ENCODE assay signal across 9 cellular contexts in the genomic region with DNA sequence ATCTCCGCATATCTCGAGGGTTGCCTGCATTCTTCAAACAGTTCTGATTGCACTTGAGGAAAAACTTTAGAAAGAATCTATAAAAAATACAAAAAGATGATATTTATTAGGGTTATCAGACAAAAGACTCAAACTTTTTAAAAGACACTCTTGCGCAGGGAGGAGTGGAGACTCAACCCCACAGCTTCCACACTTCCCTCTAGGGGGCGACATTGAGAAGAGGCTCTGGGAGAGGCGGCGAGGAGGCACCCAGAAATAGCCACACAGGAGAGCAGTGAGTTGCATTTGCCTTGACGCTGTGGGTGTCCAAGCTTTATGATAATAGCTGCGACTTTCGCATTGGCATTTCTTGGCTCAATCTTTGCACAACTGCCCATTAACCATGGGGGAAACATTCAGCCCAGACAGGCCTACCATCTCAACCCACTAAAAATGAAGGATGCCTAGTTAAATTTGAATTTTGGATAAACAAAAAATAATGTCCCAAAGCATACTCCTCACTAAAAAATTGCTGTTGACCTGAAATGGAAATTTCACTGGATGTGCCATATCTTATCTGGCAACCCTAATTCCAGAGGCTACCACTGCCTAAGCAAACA.
DNase-seq lines count a peak whose midpoint lies in the region; ATAC-seq and TF ChIP-seq lines count a peak whose summit lies in the region.
"Had no signal": no experiment of that assay in that cellular context is flagged by ENCODE, and none has a peak within 500 bp of the region (broad histone marks: within the 10 kb centered on the region; RNA-seq: fewer than 3 reads in every experiment).

No MANE protein-coding gene starts in this region.

- H3K4me3 ChIP-seq in fibroblast of mammary gland (ENCODE audit: control insufficient read depth, low read depth, low read length): no peak overlapping the region

- H3K36me3 Mint-ChIP-seq in natural killer cell (no peaks in the 10 kb centered on the region), T-helper 17 cell (ENCODE audit: low read depth) (no peaks in the 10 kb centered on the region)
- H3K36me3 Mint-ChIP-seq in natural killer cell treated with Interleukin-12 subunit alpha and Interleukin-12 subunit beta and Interleukin-15 and Interleukin-18, amount 100 ng/mL, for 72 hours: no peaks in the 10 kb centered on the region
- H3K36me3 Mint-ChIP-seq: activated naive CD4-positive, alpha-beta T cell treated with anti-CD3 and anti-CD28 coated beads, Interleukin-2, amount 50 U/mL, for 24 hours had no signal

- H3K27ac Mint-ChIP-seq in natural killer cell (no peak overlapping the region), T-helper 17 cell (no peak overlapping the region)
- no peak overlapping the region for H3K27ac Mint-ChIP-seq in natural killer cell treated with Interleukin-12 subunit alpha and Interleukin-12 subunit beta and Interleukin-15 and Interleukin-18, amount 100 ng/mL, for 72 hours
- H3K27ac Mint-ChIP-seq: activated naive CD4-positive, alpha-beta T cell treated with anti-CD3 and anti-CD28 coated beads, Interleukin-2, amount 50 U/mL, for 24 hours had no signal

- no peaks in the 10 kb centered on the region for H3K9me3 Mint-ChIP-seq in natural killer cell
- no peaks in the 10 kb centered on the region for H3K9me3 Mint-ChIP-seq in natural killer cell treated with Interleukin-12 subunit alpha and Interleukin-12 subunit beta and Interleukin-15 and Interleukin-18, amount 100 ng/mL, for 72 hours
- H3K9me3 Mint-ChIP-seq: activated naive CD4-positive, alpha-beta T cell treated with anti-CD3 and anti-CD28 coated beads, Interleukin-2, amount 50 U/mL, for 24 hours had no signal

- ATAC-seq in natural killer cell: peak in 2 of 3 donors; percentile 36 to 65
- ATAC-seq in natural killer cell treated with Interleukin-12 subunit alpha and Interleukin-12 subunit beta and Interleukin-15 and Interleukin-18, amount 100 ng/mL, for 72 hours: no peak
- ATAC-seq in T-helper 17 cell: peak; percentile 54
- no peak for ATAC-seq in HG02885 (IDR thresholded peaks at IDR 0.05; ENCODE audit: poor library complexity, unreplicated experiment)
- ATAC-seq in GM18498 (IDR thresholded peaks at IDR 0.05; ENCODE audit: unreplicated experiment): no peak

- no peaks in the 10 kb centered on the region for H3K9me3 ChIP-seq in T-helper 17 cell (ENCODE audit: control insufficient read depth, low read length, poor library complexity, severe bottlenecking)

- no peaks in the 10 kb centered on the region for H3K4me1 Mint-ChIP-seq in natural killer cell
- no peaks in the 10 kb centered on the region for H3K4me1 Mint-ChIP-seq in natural killer cell treated with Interleukin-12 subunit alpha and Interleukin-12 subunit beta and Interleukin-15 and Interleukin-18, amount 100 ng/mL, for 72 hours (ENCODE audit: low read depth in 2 of 2)
- H3K4me1 Mint-ChIP-seq in T-helper 17 cell: no peaks in the 10 kb centered on the region
- H3K4me1 Mint-ChIP-seq: activated naive CD4-positive, alpha-beta T cell treated with anti-CD3 and anti-CD28 coated beads, Interleukin-2, amount 50 U/mL, for 24 hours had no signal

- H3K4me3 Mint-ChIP-seq in natural killer cell (no peak overlapping the region), T-helper 17 cell (no peak overlapping the region)
- H3K4me3 Mint-ChIP-seq in natural killer cell treated with Interleukin-12 subunit alpha and Interleukin-12 subunit beta and Interleukin-15 and Interleukin-18, amount 100 ng/mL, for 72 hours: no peak overlapping the region
- H3K4me3 Mint-ChIP-seq: activated naive CD4-positive, alpha-beta T cell treated with anti-CD3 and anti-CD28 coated beads, Interleukin-2, amount 50 U/mL, for 24 hours had no signal

- H3K27me3 Mint-ChIP-seq in natural killer cell (ENCODE audit: low read depth in 2 of 2): peaks cover 0 to 3% of the 10 kb centered on the region in 2 donors
- peaks cover 7 to 12% of the 10 kb centered on the region in 2 donors for H3K27me3 Mint-ChIP-seq in natural killer cell treated with Interleukin-12 subunit alpha and Interleukin-12 subunit beta and Interleukin-15 and Interleukin-18, amount 100 ng/mL, for 72 hours
- H3K27me3 Mint-ChIP-seq in T-helper 17 cell: peaks cover 34% of the 10 kb centered on the region

- TF ChIP-seq CTCF in natural killer cell (IDR thresholded peaks at IDR 0.05) (peak; percentile 33), fibroblast of mammary gland (conservative IDR thresholded peaks at IDR 0.05; ENCODE audit: control insufficient read depth, insufficient read depth, low read depth, low read length) (peak; percentile 54)

- intact Hi-C loops in natural killer cell (cut with micrococcal nuclease): loop anchor here (2.0 kb wide), 1 partner anchor 249 kb away; no protein-coding TSS in a partner anchor

- DNase-seq in natural killer cell: no peak
- no peak for DNase-seq in natural killer cell treated with Interleukin-12 subunit alpha and Interleukin-12 subunit beta and Interleukin-15 and Interleukin-18, amount 100 ng/mL, for 72 hours (ENCODE audit: low spot score)
- peak in 1 of 3 donors; percentile 17 for DNase-seq in T-helper 17 cell
- peak; percentile 3 for DNase-seq in fibroblast of mammary gland (ENCODE audit: low read depth)
- peak; percentile 66 for DNase-seq in stimulated activated CD8-positive, alpha-beta memory T cell treated with anti-CD3 and anti-CD28 coated beads, Interleukin-4, amount 100 ng/mL, for 48 hours
- DNase-seq in midbrain (lab: John Stamatoyannopoulos, UW): no peak

Comparison
In these comparisons a context has a peak if more than half of its experiments do, and no peak if none do; other contexts are left out.
1. ATAC-seq: peak in natural killer cell (2 of 3) and T-helper 17 cell (single experiment); none in natural killer cell treated with Interleukin-12 subunit alpha and Interleukin-12 subunit beta and Interleukin-15 and Interleukin-18, amount 100 ng/mL, for 72 hours (0 of 2), HG02885 (single experiment) and GM18498 (single experiment).
2. DNase-seq: peak in fibroblast of mammary gland (single experiment) and stimulated activated CD8-positive, alpha-beta memory T cell treated with anti-CD3 and anti-CD28 coated beads, Interleukin-4, amount 100 ng/mL, for 48 hours (single experiment); none in natural killer cell (single experiment), natural killer cell treated with Interleukin-12 subunit alpha and Interleukin-12 subunit beta and Interleukin-15 and Interleukin-18, amount 100 ng/mL, for 72 hours (single experiment) and midbrain (single experiment).